14 cellular contexts compared by ENCODE assay signal in genomic region chr4:109078724-109079123, GRCh38.
DNase-seq lines count a peak whose midpoint lies in the region; TF ChIP-seq lines count a peak whose summit lies in the region.
"Had no signal": no experiment of that assay in that cellular context is flagged by ENCODE, and none has a peak within 500 bp of the region (broad histone marks: within the 10 kb centered on the region; RNA-seq: fewer than 3 reads in every experiment).

No MANE protein-coding gene starts in this region.

- peak; percentile 32 for DNase-seq in AG04450 (ENCODE audit: low read depth, low spot score)
- peak; percentile 20 for DNase-seq in HS-5 (ENCODE audit: low read depth)
- DNase-seq in chondrocyte (ENCODE audit: low spot score): no peak
- DNase-seq in medulla oblongata (ENCODE audit: extremely low spot score): peak; percentile 24
- no peak for DNase-seq in amniotic stem cell (lab: John Stamatoyannopoulos, UW)
- no peak for DNase-seq in NK-92 (lab: John Stamatoyannopoulos, UW; ENCODE audit: unreplicated experiment)
- DNase-seq in BE2C: no peak
- DNase-seq in NCI-H526 (lab: John Stamatoyannopoulos, UW): no peak
- DNase-seq: activated CD4-positive, alpha-beta T cell treated with anti-CD3 and anti-CD28 coated beads, Interleukin-2, amount 50 U/mL, for 4 hours; CD4-positive, CD25-positive, alpha-beta regulatory T cell; effector CD8-positive, alpha-beta T cell; NCI-H526 treated with DMSO at 0.1 percent for 48 hours; occipital lobe had no signal

- H3K4me3 Mint-ChIP-seq in chondrocyte (ENCODE audit: unreplicated experiment): no peak overlapping the region
- H3K4me3 Mint-ChIP-seq: CD4-positive, CD25-positive, alpha-beta regulatory T cell had no signal

- H3K9me3 ChIP-seq in AG04450 (ENCODE audit: control insufficient read depth, insufficient read depth, low read length) (no peaks in the 10 kb centered on the region), BE2C (no peaks in the 10 kb centered on the region)

- POLR2A ChIA-PET in AG04450 (lab: Yijun Ruan, JAX): interaction anchor here (0.5 to 0.6 kb wide), 2 partner anchors 491 to 726 kb away, joined by 3 to 4 read pairs; no protein-coding TSS in a partner anchor

- H3K4me1 ChIP-seq in BE2C: no peaks in the 10 kb centered on the region

- no peaks in the 10 kb centered on the region for H3K9me3 Mint-ChIP-seq in chondrocyte (ENCODE audit: low read depth)
- H3K9me3 Mint-ChIP-seq: activated naive CD4-positive, alpha-beta T cell treated with anti-CD3 and anti-CD28 coated beads, Interleukin-2, amount 50 U/mL, for 72 hours; CD4-positive, CD25-positive, alpha-beta regulatory T cell had no signal

- H3K27me3 ChIP-seq in AG04450 (ENCODE audit: control insufficient read depth, insufficient read depth, low read length): no peaks in the 10 kb centered on the region
- H3K27me3 ChIP-seq in BE2C: no peaks in the 10 kb centered on the region

- TF ChIP-seq CTCF in AG04450 (IDR thresholded peaks at IDR 0.05; ENCODE audit: low read depth, low read length) (no peak), chondrocyte (IDR thresholded peaks at IDR 0.05) (no peak), BE2C (IDR thresholded peaks at IDR 0.05; ENCODE audit: low read depth, low read length) (no peak)

- H3K27ac ChIP-seq in AG04450 (ENCODE audit: low read depth, low read length): no peak overlapping the region

- H3K36me3 Mint-ChIP-seq in chondrocyte (ENCODE audit: low read depth): no peaks in the 10 kb centered on the region
- H3K36me3 Mint-ChIP-seq: activated naive CD4-positive, alpha-beta T cell treated with anti-CD3 and anti-CD28 coated beads, Interleukin-2, amount 50 U/mL, for 72 hours; CD4-positive, CD25-positive, alpha-beta regulatory T cell had no signal

- H3K4me3 ChIP-seq in AG04450 (ENCODE audit: low read depth, low read length) (no peak overlapping the region), BE2C (ENCODE audit: low read depth, low read length) (no peak overlapping the region)

- H3K27ac Mint-ChIP-seq in chondrocyte (ENCODE audit: unreplicated experiment): peak overlapping the region; percentile 82
- H3K27ac Mint-ChIP-seq: activated naive CD4-positive, alpha-beta T cell treated with anti-CD3 and anti-CD28 coated beads, Interleukin-2, amount 50 U/mL, for 72 hours; CD4-positive, CD25-positive, alpha-beta regulatory T cell had no signal

- H3K27me3 Mint-ChIP-seq in chondrocyte (ENCODE audit: low read depth): no peaks in the 10 kb centered on the region
- H3K27me3 Mint-ChIP-seq: CD4-positive, CD25-positive, alpha-beta regulatory T cell had no signal

- H3K4me1 Mint-ChIP-seq in chondrocyte (ENCODE audit: low read depth): peaks cover 36% of the 10 kb centered on the region
- H3K4me1 Mint-ChIP-seq: CD4-positive, CD25-positive, alpha-beta regulatory T cell had no signal

- H3K36me3 ChIP-seq in BE2C: no peaks in the 10 kb centered on the region

- CTCF ChIA-PET in AG04450 (lab: Charles Lee): interaction anchor here (0.7 to 1.0 kb wide), 3 partner anchors 77 to 198 kb away, joined by 3 read pairs; no protein-coding TSS in a partner anchor

Comparison
In these comparisons a context has a peak if more than half of its experiments do, and no peak if none do; other contexts are left out.
1. DNase-seq: peak in AG04450 (single experiment), HS-5 (single experiment) and medulla oblongata (single experiment); none in chondrocyte (single experiment), amniotic stem cell (single experiment), NK-92 (single experiment), BE2C (single experiment) and NCI-H526 (0 of 2).